ENCODE assay signal across 20 cellular contexts in genomic region chr6:144602523-144603180, GRCh38.
A peak's percentile ranks its signal among the peaks of the same experiment; 100 is the strongest.
DNase-seq lines count a peak whose midpoint lies in the region; ATAC-seq and TF ChIP-seq lines count a peak whose summit lies in the region.
"Had no signal": no experiment of that assay in that cellular context is flagged by ENCODE, and none has a peak within 500 bp of the region (broad histone marks: within the 10 kb centered on the region; RNA-seq: fewer than 3 reads in every experiment).

No MANE protein-coding gene starts in this region.

- peak; percentile 77 for ATAC-seq in activated naive CD8-positive, alpha-beta T cell treated with anti-CD3 and anti-CD28 coated beads, Interleukin-2, amount 50 U/mL, for 24 hours
- peak; percentile 82 for ATAC-seq in stimulated activated naive CD8-positive, alpha-beta T cell treated with anti-CD3 and anti-CD28 coated beads, Interleukin-15, Interleukin-2, amounts not matched to agents 100 U/mL and 50 U/mL, for 24 hours
- no peak for ATAC-seq in HG03565 (IDR thresholded peaks at IDR 0.05; ENCODE audit: unreplicated experiment)
- ATAC-seq: body of pancreas, left ventricle myocardium superior, Right ventricle myocardium inferior, upper lobe of right lung had no signal

- no peak overlapping the region for H3K4me3 Mint-ChIP-seq in activated naive CD4-positive, alpha-beta T cell treated with anti-CD3 and anti-CD28 coated beads, Interleukin-2, amount 50 U/mL, for 24 hours
- H3K4me3 Mint-ChIP-seq in T-helper 1 cell treated with Interleukin-12 subunit alpha and Interleukin-12 subunit beta and Interleukin-4 antibody, amounts not matched to agents 30 μg/mL and 1 μg/mL, for 36 hours: no peak overlapping the region
- no peak overlapping the region for H3K4me3 Mint-ChIP-seq in activated naive CD8-positive, alpha-beta T cell treated with anti-CD3 and anti-CD28 coated beads, Interleukin-2, amount 50 U/mL, for 24 hours
- no peak overlapping the region for H3K4me3 Mint-ChIP-seq in glutamatergic neuron (ENCODE audit: unreplicated experiment)

- peak overlapping the region; percentile 55 for H3K27ac Mint-ChIP-seq in activated naive CD4-positive, alpha-beta T cell treated with anti-CD3 and anti-CD28 coated beads, Interleukin-2, amount 50 U/mL, for 24 hours
- H3K27ac Mint-ChIP-seq in T-helper 1 cell treated with Interleukin-12 subunit alpha and Interleukin-12 subunit beta and Interleukin-4 antibody, amounts not matched to agents 30 μg/mL and 1 μg/mL, for 36 hours: peak overlapping the region; percentile 37
- peak overlapping the region; percentile 62 for H3K27ac Mint-ChIP-seq in activated naive CD8-positive, alpha-beta T cell treated with anti-CD3 and anti-CD28 coated beads, Interleukin-2, amount 50 U/mL, for 24 hours
- H3K27ac Mint-ChIP-seq in glutamatergic neuron (ENCODE audit: unreplicated experiment): no peak overlapping the region

- H3K4me1 Mint-ChIP-seq in activated naive CD4-positive, alpha-beta T cell treated with anti-CD3 and anti-CD28 coated beads, Interleukin-2, amount 50 U/mL, for 24 hours: peaks cover 65% of the 10 kb centered on the region
- peaks cover 43% of the 10 kb centered on the region for H3K4me1 Mint-ChIP-seq in T-helper 1 cell treated with Interleukin-12 subunit alpha and Interleukin-12 subunit beta and Interleukin-4 antibody, amounts not matched to agents 30 μg/mL and 1 μg/mL, for 36 hours (ENCODE audit: low read depth)
- H3K4me1 Mint-ChIP-seq in activated naive CD8-positive, alpha-beta T cell treated with anti-CD3 and anti-CD28 coated beads, Interleukin-2, amount 50 U/mL, for 24 hours: peaks cover 58% of the 10 kb centered on the region
- peaks cover 4% of the 10 kb centered on the region for H3K4me1 Mint-ChIP-seq in glutamatergic neuron (ENCODE audit: low read depth, unreplicated experiment)

- DNase-seq in activated naive CD4-positive, alpha-beta T cell treated with anti-CD3 and anti-CD28 coated beads, Interleukin-2, amount 50 U/mL, for 16 hours: no peak
- DNase-seq in activated naive CD8-positive, alpha-beta T cell treated with anti-CD3 and anti-CD28 coated beads, Interleukin-2, amount 50 U/mL, for 24 hours: no peak
- no peak for DNase-seq in stimulated activated naive CD8-positive, alpha-beta T cell treated with anti-CD3 and anti-CD28 coated beads, Interleukin-15, Interleukin-2, amounts not matched to agents 100 U/mL and 50 U/mL, for 24 hours
- DNase-seq in DMS79 (lab: John Stamatoyannopoulos, UW) (no peak), glutamatergic neuron (no peak)
- DNase-seq: activated CD8-positive, alpha-beta memory T cell treated with anti-CD3 and anti-CD28 coated beads for 24 hours; activated effector memory CD4-positive, alpha-beta T cell treated with Interleukin-2 at 50 U/mL for 16 hours; body of pancreas; DMS53; head of caudate nucleus; left ventricle myocardium superior; NCI-H187 treated with DMSO at 0.1 percent for 48 hours; NCI-H748 treated with DMSO at 0.1 percent for 48 hours; OCI-M1; stimulated activated CD4-positive, alpha-beta T cell treated with anti-CD3 and anti-CD28 coated beads, Interleukin-2, amount 100 ng/mL, for 48 hours; upper lobe of right lung had no signal

- peaks cover 32% of the 10 kb centered on the region for H3K36me3 Mint-ChIP-seq in activated naive CD4-positive, alpha-beta T cell treated with anti-CD3 and anti-CD28 coated beads, Interleukin-2, amount 50 U/mL, for 24 hours
- peaks cover 28% of the 10 kb centered on the region for H3K36me3 Mint-ChIP-seq in T-helper 1 cell treated with Interleukin-12 subunit alpha and Interleukin-12 subunit beta and Interleukin-4 antibody, amounts not matched to agents 30 μg/mL and 1 μg/mL, for 36 hours (ENCODE audit: low read depth)
- H3K36me3 Mint-ChIP-seq in activated naive CD8-positive, alpha-beta T cell treated with anti-CD3 and anti-CD28 coated beads, Interleukin-2, amount 50 U/mL, for 24 hours (ENCODE audit: low read depth): peaks cover 17% of the 10 kb centered on the region
- H3K36me3 Mint-ChIP-seq in glutamatergic neuron (ENCODE audit: unreplicated experiment): peaks cover 10% of the 10 kb centered on the region

- no peak for TF ChIP-seq CTCF in glutamatergic neuron (IDR thresholded peaks at IDR 0.05; ENCODE audit: partially characterized antibody, unreplicated experiment)

- no peaks in the 10 kb centered on the region for H3K27me3 Mint-ChIP-seq in activated naive CD4-positive, alpha-beta T cell treated with anti-CD3 and anti-CD28 coated beads, Interleukin-2, amount 50 U/mL, for 24 hours
- no peaks in the 10 kb centered on the region for H3K27me3 Mint-ChIP-seq in T-helper 1 cell treated with Interleukin-12 subunit alpha and Interleukin-12 subunit beta and Interleukin-4 antibody, amounts not matched to agents 30 μg/mL and 1 μg/mL, for 36 hours (ENCODE audit: low read depth)
- H3K27me3 Mint-ChIP-seq in activated naive CD8-positive, alpha-beta T cell treated with anti-CD3 and anti-CD28 coated beads, Interleukin-2, amount 50 U/mL, for 24 hours: no peaks in the 10 kb centered on the region
- H3K27me3 Mint-ChIP-seq in glutamatergic neuron (ENCODE audit: unreplicated experiment): no peaks in the 10 kb centered on the region

- H3K9me3 Mint-ChIP-seq in activated naive CD4-positive, alpha-beta T cell treated with anti-CD3 and anti-CD28 coated beads, Interleukin-2, amount 50 U/mL, for 24 hours: peaks cover 7% of the 10 kb centered on the region
- no peaks in the 10 kb centered on the region for H3K9me3 Mint-ChIP-seq in T-helper 1 cell treated with Interleukin-12 subunit alpha and Interleukin-12 subunit beta and Interleukin-4 antibody, amounts not matched to agents 30 μg/mL and 1 μg/mL, for 36 hours
- peaks cover 16% of the 10 kb centered on the region for H3K9me3 Mint-ChIP-seq in activated naive CD8-positive, alpha-beta T cell treated with anti-CD3 and anti-CD28 coated beads, Interleukin-2, amount 50 U/mL, for 24 hours
- H3K9me3 Mint-ChIP-seq in glutamatergic neuron (ENCODE audit: unreplicated experiment): no peaks in the 10 kb centered on the region
